Comparison of ENCODE assay signal across 8 cellular contexts in the genomic region with DNA sequence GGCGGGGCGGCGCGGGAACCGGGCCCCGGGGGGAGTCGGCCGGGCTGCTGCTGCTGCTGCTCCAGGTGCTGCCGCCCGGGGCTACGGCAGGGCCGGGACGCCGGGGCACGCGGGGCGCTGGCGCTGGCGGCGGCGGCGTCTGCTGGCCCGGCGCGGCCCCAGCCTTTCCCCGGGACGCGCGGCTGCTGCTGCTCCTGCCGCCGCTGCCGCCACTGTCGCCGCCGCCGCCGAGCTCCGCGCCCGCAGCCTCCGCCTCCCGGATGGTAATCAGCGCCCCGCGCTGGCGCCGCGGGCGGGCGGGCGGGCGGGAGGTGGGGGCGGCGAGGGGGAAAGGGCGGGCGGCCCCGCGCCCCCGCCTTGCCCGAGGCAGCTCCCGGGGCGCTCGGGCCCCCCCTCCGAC. TPM values are rescaled to one million over a fixed set of nuclear protein-coding genes. Genes with fewer than 3 reads are reported as not detected.
DNase-seq lines count a peak whose midpoint lies in the region; ATAC-seq and TF ChIP-seq lines count a peak whose summit lies in the region.

No MANE protein-coding gene starts in this region.

- TF ChIP-seq CTCF in glutamatergic neuron (IDR thresholded peaks at IDR 0.05; ENCODE audit: partially characterized antibody, unreplicated experiment) = no peak

- H3K27me3 ChIP-seq in thymus (ENCODE audit: control insufficient read depth, insufficient read depth) = peaks cover 74% of the 10 kb centered on the region

- no peak overlapping the region for H3K27ac ChIP-seq in thymus (ENCODE audit: low read depth)

- peak overlapping the region; percentile 59 for H3K4me3 ChIP-seq in thymus (ENCODE audit: low read length)

- DNase-seq in activated gamma-delta T cell (lab: John Stamatoyannopoulos, UW) (peak; percentile 46), activated gamma-delta T cell treated with Interleukin-2 at 50 U/mL for 16 hours (no peak), RKO (ENCODE audit: low spot score) (peak; percentile 16), glutamatergic neuron (peak; percentile 48), NCI-H1694 treated with DMSO at 0.1 percent for 48 hours (lab: John Stamatoyannopoulos, UW) (no peak), EL (no peak)

- no peaks in the 10 kb centered on the region for H3K4me1 ChIP-seq in thymus (ENCODE audit: control insufficient read depth, insufficient read depth, low read length)

- under 1% methylated on average over 57 of the region's 64 CpGs for WGBS in thymus

- H3K27me3 Mint-ChIP-seq in glutamatergic neuron (ENCODE audit: unreplicated experiment) = peaks cover 49% of the 10 kb centered on the region

- H3K36me3 ChIP-seq in thymus (ENCODE audit: control insufficient read depth, insufficient read depth) = no peaks in the 10 kb centered on the region

- peaks cover 15% of the 10 kb centered on the region for H3K36me3 Mint-ChIP-seq in glutamatergic neuron (ENCODE audit: unreplicated experiment)

- no peak overlapping the region for H3K4me3 Mint-ChIP-seq in glutamatergic neuron (ENCODE audit: unreplicated experiment)

- peaks cover 15% of the 10 kb centered on the region for H3K9me3 Mint-ChIP-seq in glutamatergic neuron (ENCODE audit: unreplicated experiment)

- no peaks in the 10 kb centered on the region for H3K9me3 ChIP-seq in thymus (ENCODE audit: control insufficient read depth)

- H3K27ac Mint-ChIP-seq in glutamatergic neuron (ENCODE audit: unreplicated experiment) = no peak overlapping the region

- no peak for ATAC-seq in esophagus mucosa

- H3K4me1 Mint-ChIP-seq in glutamatergic neuron (ENCODE audit: low read depth, unreplicated experiment) = peaks cover 13% of the 10 kb centered on the region

RNA-seq across cellular contexts. Expression of a gene that starts 0.3 kb away (rescaled TPM):
- total RNA-seq in glutamatergic neuron (ENCODE audit: unreplicated experiment) = 11.0 TPM
- 9.9 TPM for polyA plus RNA-seq in thymus
- 1.7 TPM for total RNA-seq in esophagus mucosa

RNA-seq across cellular contexts. Expression of a gene that starts 28.9 kb away (rescaled TPM):
- total RNA-seq in glutamatergic neuron (ENCODE audit: unreplicated experiment) = 103 TPM
- 68.9 TPM for polyA plus RNA-seq in thymus
- 60.7 TPM for total RNA-seq in esophagus mucosa

RNA-seq across cellular contexts. Expression of a gene that starts 40.5 kb away (rescaled TPM):
- total RNA-seq in glutamatergic neuron (ENCODE audit: unreplicated experiment) = 185 TPM
- polyA plus RNA-seq in thymus = 152 TPM
- total RNA-seq in esophagus mucosa = 119 TPM

Comparison
In these comparisons a context has a peak if more than half of its experiments do, and no peak if none do; other contexts are left out.
1. DNase-seq: peak in activated gamma-delta T cell (single experiment), RKO (single experiment) and glutamatergic neuron (single experiment); none in activated gamma-delta T cell treated with Interleukin-2 at 50 U/mL for 16 hours (single experiment), NCI-H1694 treated with DMSO at 0.1 percent for 48 hours (single experiment) and EL (single experiment).